19 cellular contexts compared by ENCODE assay signal in genomic region chr7:102935450-102936110, GRCh38. TPM values are rescaled to one million over a fixed set of nuclear protein-coding genes. Genes with fewer than 3 reads are reported as not detected.
DNase-seq lines count a peak whose midpoint lies in the region; ATAC-seq and TF ChIP-seq lines count a peak whose summit lies in the region.
"Had no signal": no experiment of that assay in that cellular context is flagged by ENCODE, and none has a peak within 500 bp of the region (broad histone marks: within the 10 kb centered on the region; RNA-seq: fewer than 3 reads in every experiment).

No MANE protein-coding gene starts in this region.

- H3K9ac ChIP-seq in fibroblast of lung (ENCODE audit: insufficient read depth, low read length), result no peak overlapping the region

- H3K27me3 ChIP-seq in fibroblast of lung (ENCODE audit: control insufficient read depth, insufficient read depth, low read length) (no peaks in the 10 kb centered on the region), spleen (replicated peaks in 1 of 7) (no peaks in the 10 kb centered on the region)
- H3K27me3 ChIP-seq: Peyer's patch, suprapubic skin had no signal

- TF ChIP-seq CTCF in fibroblast of lung (conservative IDR thresholded peaks at IDR 0.05 in 1 of 2, IDR thresholded peaks at IDR 0.05 in 1 of 2; ENCODE audit: low read depth in 1 of 2, low read length in 2 of 2), result no peak
- TF ChIP-seq CTCF in spleen (IDR thresholded peaks at IDR 0.05 in 8 of 11, conservative IDR thresholded peaks at IDR 0.05 in 3 of 11), result no peak

- DNase-seq in SKM-1 treated with dmso at 0.1 percent for 144 hours (lab: John Stamatoyannopoulos, UW; ENCODE audit: unreplicated experiment), result peak; percentile 44
- no peak for DNase-seq in SKM-1 (lab: John Stamatoyannopoulos, UW; ENCODE audit: unreplicated experiment)
- peak; percentile 43 for DNase-seq in SK-N-DZ (ENCODE audit: low spot score)
- peak; percentile 19 to 61 for DNase-seq in fibroblast of lung (ENCODE audit: low read depth in 2 of 2)
- DNase-seq in spleen, result no peak
- no peak for DNase-seq in stimulated activated CD4-positive, alpha-beta T cell treated with anti-CD3 and anti-CD28 coated beads, Interleukin-12 subunit alpha, Interleukin-12 subunit beta, amount 100 ng/mL, for 4 hours
- DNase-seq in activated CD4-positive, alpha-beta T cell treated with anti-CD3 and anti-CD28 coated beads, Interleukin-2, amount 50 U/mL, for 1 hour, result no peak
- DNase-seq: activated CD4-positive, alpha-beta T cell treated with anti-CD3 and anti-CD28 coated beads, Interleukin-2, amount 10 ng/mL, durations not matched to agents 7 days and 5 days; amygdala; CD4-positive, alpha-beta T cell; cortex of kidney; erythroblast; left colon; natural killer cell; NCI-H446; Peyer's patch; T-helper 2 cell had no signal

- H3K4me2 ChIP-seq in fibroblast of lung (ENCODE audit: extremely low read depth, insufficient read depth, low read length), result no peak overlapping the region

- H3K9me3 ChIP-seq in fibroblast of lung (ENCODE audit: control insufficient read depth, insufficient read depth, low read depth, low read length) (no peaks in the 10 kb centered on the region), spleen (no peaks in the 10 kb centered on the region)
- H3K9me3 ChIP-seq: Peyer's patch, suprapubic skin had no signal

- intact Hi-C loops in spleen (cut with DNase I; ENCODE audit: low total_unique reads), result no loop called here

- no peak overlapping the region for H3K27ac ChIP-seq in fibroblast of lung (ENCODE audit: insufficient read depth, low read length)
- peak overlapping the region in 5 of 8 donors; percentile 43 to 64 (median 52) for H3K27ac ChIP-seq in spleen

- TF ChIP-seq POLR2A in spleen (IDR thresholded peaks at IDR 0.05), result no peak

- ATAC-seq in GM19395 (IDR thresholded peaks at IDR 0.05; ENCODE audit: unreplicated experiment), result no peak
- ATAC-seq: left colon, natural killer cell had no signal

- H4K20me1 ChIP-seq in fibroblast of lung (ENCODE audit: control insufficient read depth, extremely low read depth, insufficient read depth, low read length), result no peaks in the 10 kb centered on the region

- H3K36me3 ChIP-seq in fibroblast of lung (ENCODE audit: control insufficient read depth, insufficient read depth, low read length) (no peaks in the 10 kb centered on the region), spleen (no peaks in the 10 kb centered on the region)
- H3K36me3 ChIP-seq: Peyer's patch, suprapubic skin had no signal

- 21 to 32% (median 29%) methylated on average over 6 of the region's 6 CpGs for WGBS in spleen, 5 donors

- H3K4me1 ChIP-seq in fibroblast of lung (ENCODE audit: control insufficient read depth, extremely low read depth, insufficient read depth, low read length) (peaks cover 2% of the 10 kb centered on the region), spleen (peaks cover 0 to 27% (median 8%) of the 10 kb centered on the region in 6 donors)
- H3K4me1 ChIP-seq: Peyer's patch had no signal

- H3K79me2 ChIP-seq in fibroblast of lung (ENCODE audit: control insufficient read depth, insufficient read depth, low read length), result no peaks in the 10 kb centered on the region

- peak overlapping the region in 1 of 4 experiments; percentile 4 for H3K4me3 ChIP-seq in fibroblast of lung (replicated peaks in 1 of 4; ENCODE audit: control extremely low read depth in 1 of 4, insufficient read depth in 1 of 4, low read depth in 3 of 4, low read length in 4 of 4)
- H3K4me3 ChIP-seq in spleen, result no peak overlapping the region
- H3K4me3 ChIP-seq: Peyer's patch, suprapubic skin had no signal

- no peak overlapping the region for H2AFZ ChIP-seq in fibroblast of lung (ENCODE audit: low read length)

RNA-seq across cellular contexts. Expression of gene LRRC17, which starts 22.8 kb away (rescaled TPM):
- 2.1 and 2.2 TPM in 2 replicates for polyA plus RNA-seq in SK-N-DZ (2014; cell fraction: cytosol; rRNA removed)
- 3.3 and 3.5 TPM in 2 replicates for polyA plus RNA-seq in SK-N-DZ (2014; cell fraction: nucleus; rRNA removed)
- 12.6 and 30.8 TPM in 2 replicates for total RNA-seq in fibroblast of lung
- polyA plus RNA-seq in fibroblast of lung, result 31.5 and 103 TPM in 2 replicates
- 15.7 and 55.0 TPM in 2 replicates for polyA plus RNA-seq in fibroblast of lung (2012)
- 0.63 and 13.7 TPM in 2 replicates for polyA minus RNA-seq in fibroblast of lung (ENCODE audit: low replicate concordance)
- 1 to 10 TPM in 5 of 7 donors, under 1 TPM in 2; 0.54 to 3.1 (median 2.2) TPM for total RNA-seq in spleen
- under 1 TPM; 0.70 to 1.00 (median 0.90) TPM for polyA plus RNA-seq in spleen

Comparison
In these comparisons a context has a peak if more than half of its experiments do, and no peak if none do; other contexts are left out.
1. DNase-seq: peak in SKM-1 treated with dmso at 0.1 percent for 144 hours (single experiment), SK-N-DZ (single experiment) and fibroblast of lung (2 of 2); none in SKM-1 (single experiment), spleen (single experiment), stimulated activated CD4-positive, alpha-beta T cell treated with anti-CD3 and anti-CD28 coated beads, Interleukin-12 subunit alpha, Interleukin-12 subunit beta, amount 100 ng/mL, for 4 hours (single experiment) and activated CD4-positive, alpha-beta T cell treated with anti-CD3 and anti-CD28 coated beads, Interleukin-2, amount 50 U/mL, for 1 hour (single experiment).